Comparison of ENCODE assay signal across 12 cellular contexts in the genomic region with DNA sequence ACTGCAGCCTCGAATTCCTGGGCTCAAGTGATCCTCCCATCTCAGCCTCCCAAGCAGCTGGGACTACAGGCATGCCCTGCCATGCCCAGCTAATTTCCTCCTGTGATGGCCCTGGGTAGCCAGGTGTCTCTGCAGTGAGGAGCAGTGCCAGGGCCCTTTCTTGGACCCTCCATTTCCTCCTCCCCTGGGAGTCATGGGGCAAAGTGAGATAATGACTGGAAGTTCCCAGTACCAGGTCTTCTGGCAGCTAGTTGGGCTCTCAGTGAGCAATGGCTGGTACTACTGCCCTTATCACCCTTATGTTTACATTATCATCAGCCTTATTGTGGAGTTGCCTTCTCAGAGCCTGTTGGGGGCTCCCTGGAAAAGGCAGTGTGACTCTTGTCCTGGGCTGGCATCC. TPM values are rescaled to one million over a fixed set of nuclear protein-coding genes. Genes with fewer than 3 reads are reported as not detected.
A peak's percentile ranks its signal among the peaks of the same experiment; 100 is the strongest.
DNase-seq lines count a peak whose midpoint lies in the region; ATAC-seq, FAIRE-seq and TF ChIP-seq lines count a peak whose summit lies in the region.
"Had no signal": no experiment of that assay in that cellular context is flagged by ENCODE, and none has a peak within 500 bp of the region (broad histone marks: within the 10 kb centered on the region; RNA-seq: fewer than 3 reads in every experiment).

No MANE protein-coding gene starts in this region.

- peaks cover 45% of the 10 kb centered on the region for H3K4me1 Mint-ChIP-seq in WTC11

- H3K4me2 ChIP-seq in HepG2 (ENCODE audit: low read depth, low read length) (no peak overlapping the region), mesenchymal stem cell (ENCODE audit: low read length, poor library complexity, severe bottlenecking) (no peak overlapping the region)

- H2BK5ac ChIP-seq in mesenchymal stem cell (ENCODE audit: low read depth, low read length, poor library complexity, severe bottlenecking), result no peak overlapping the region

- H3K4ac ChIP-seq in mesenchymal stem cell (ENCODE audit: low read depth in 1 of 2, low read length in 2 of 2), result no peak overlapping the region

- ATAC-seq in HepG2 (no peak), right lobe of liver (no peak), WTC11 (no peak), left colon (no peak)

- TF ChIP-seq EP300 in HepG2 (IDR thresholded peaks at IDR 0.05; ENCODE audit: low read depth in 2 of 2, low read length in 2 of 2) (no peak), HepG2 (CRISPR knock-in tag; IDR thresholded peaks at IDR 0.05; ENCODE audit: borderline replicate concordance) (no peak)

- H3K79me1 ChIP-seq in mesenchymal stem cell (replicated peaks; ENCODE audit: low read length, poor library complexity, severe bottlenecking), result peaks cover 3% of the 10 kb centered on the region

- peaks cover 11% of the 10 kb centered on the region for H4K20me1 ChIP-seq in HepG2 (ENCODE audit: insufficient read depth, low read length)

- 84% methylated on average over 1 of the region's 1 CpG for WGBS in HepG2 (ENCODE audit: low lambda C conversion rate)
- WGBS in right lobe of liver (ENCODE audit: insufficient coverage, low coverage, low lambda C conversion rate, missing lambda C conversion rate), result 33% methylated on average over 1 of the region's 1 CpG
- WGBS in mesenchymal stem cell, result 77% methylated on average over 1 of the region's 1 CpG

- CTCF ChIA-PET in HepG2 (lab: Yijun Ruan, JAX; ENCODE audit: low intra/inter-chr PET ratio, low total read pairs), result no interaction called here
- CTCF ChIA-PET in WTC11 (lab: Charles Lee), result interaction anchor here (1.0 to 2.2 kb wide), 9 partner anchors 11 to 99 kb away, joined by 3 to 13 read pairs (median 3); no protein-coding TSS in a partner anchor

- H2AK5ac ChIP-seq in mesenchymal stem cell (ENCODE audit: low read length, severe bottlenecking), result peak overlapping the region; percentile 17

- POLR2A ChIA-PET in HepG2 (lab: Yijun Ruan, JAX), result interaction anchor here (1.1 kb wide), 1 partner anchor 17 kb away, joined by 3 read pairs; no protein-coding TSS in a partner anchor
- POLR2A ChIA-PET in WTC11 (lab: Charles Lee), result no interaction called here

- H3K27me3 ChIP-seq in HepG2 (ENCODE audit: control insufficient read depth in 1 of 2, insufficient read depth in 2 of 2, low read length in 2 of 2) (no peaks in the 10 kb centered on the region), right lobe of liver (no peaks in the 10 kb centered on the region), mesenchymal stem cell (ENCODE audit: control insufficient read depth in 1 of 2, insufficient read depth in 1 of 2, low read length in 2 of 2) (no peaks in the 10 kb centered on the region)

- in situ Hi-C loops in HepG2 (cut with HindIII; ENCODE audit: extremely low pct_ligation_motif_present, low pct_unique_long_range_greater_than_20kb), result no loop called here

- no peaks in the 10 kb centered on the region for H3K36me3 Mint-ChIP-seq in WTC11

- no peak for TF ChIP-seq RAD21 in HepG2 (CRISPR knock-in tag; IDR thresholded peaks at IDR 0.05)

- H2BK12ac ChIP-seq in mesenchymal stem cell (ENCODE audit: low read length in 2 of 2), result no peak overlapping the region

- peak overlapping the region; percentile 22 for H4K91ac ChIP-seq in mesenchymal stem cell (ENCODE audit: low read length)

- H3K14ac ChIP-seq in mesenchymal stem cell (ENCODE audit: low read length in 2 of 2), result peak overlapping the region in 1 of 2 experiments; percentile 44

- H3K9me3 ChIP-seq in HepG2 (ENCODE audit: low read length) (no peaks in the 10 kb centered on the region), right lobe of liver (no peaks in the 10 kb centered on the region), mesenchymal stem cell (ENCODE audit: control insufficient read depth, low read length) (no peaks in the 10 kb centered on the region)

- H3K79me2 ChIP-seq in HepG2 (ENCODE audit: insufficient read depth, low read length), result peaks cover 27% of the 10 kb centered on the region

- TF ChIP-seq CTCF in HepG2 (CRISPR knock-in tag; IDR thresholded peaks at IDR 0.05) (no peak), right lobe of liver (IDR thresholded peaks at IDR 0.05) (no peak), WTC11 (IDR thresholded peaks at IDR 0.05) (no peak)

- H4K8ac ChIP-seq in mesenchymal stem cell (ENCODE audit: low read length), result no peak overlapping the region

- H3K27ac ChIP-seq in HepG2 (ENCODE audit: extremely low read length, insufficient read depth, low read length) (no peak overlapping the region), right lobe of liver (peak overlapping the region in 1 of 3 donors; percentile 40), mesenchymal stem cell (ENCODE audit: low read length, poor library complexity, severe bottlenecking) (no peak overlapping the region)

- DNase-seq in HepG2 (ENCODE audit: low spot score) (no peak), right lobe of liver (no peak), WTC11 (ENCODE audit: low spot score) (no peak), mesenchymal stem cell (no peak), posterior cingulate gyrus (no peak), DMS53 (lab: John Stamatoyannopoulos, UW) (no peak), NCI-H345 (lab: John Stamatoyannopoulos, UW) (no peak), left colon (no peak)
- DNase-seq: activated naive CD4-positive, alpha-beta T cell treated with anti-CD3 and anti-CD28 coated beads, Interleukin-2, amount 50 U/mL, for 16 hours; GOT3 had no signal

- no peaks in the 10 kb centered on the region; the same call in 1 of the 2 replicates for H3K27me3 Mint-ChIP-seq in WTC11 (ENCODE audit: low read depth)

- no peak overlapping the region for H2BK120ac ChIP-seq in mesenchymal stem cell (ENCODE audit: low read depth, low read length)

- no peak overlapping the region for H3K23ac ChIP-seq in mesenchymal stem cell (ENCODE audit: low read length in 2 of 2)

- H3K4me1 ChIP-seq in HepG2 (ENCODE audit: insufficient read depth, low read length) (peaks cover 57% of the 10 kb centered on the region), right lobe of liver (no peaks in the 10 kb centered on the region), mesenchymal stem cell (ENCODE audit: control insufficient read depth, insufficient read depth, low read depth, low read length) (peaks cover 66% of the 10 kb centered on the region)

- no peaks in the 10 kb centered on the region for H3K36me3 ChIP-seq in HepG2 (replicated peaks in 1 of 2; ENCODE audit: control insufficient read depth in 1 of 2, insufficient read depth in 2 of 2, low read length in 2 of 2)
- H3K36me3 ChIP-seq in right lobe of liver, result no peaks in the 10 kb centered on the region
- H3K36me3 ChIP-seq in mesenchymal stem cell (ENCODE audit: control insufficient read depth in 1 of 2, insufficient read depth in 2 of 2, low read depth in 1 of 2, low read length in 2 of 2), result no peaks in the 10 kb centered on the region

- BruUV-seq in HepG2 (replicated peaks; lab: Mats Ljungman, UMichigan), result no TSS peak

- H2BK15ac ChIP-seq in mesenchymal stem cell (ENCODE audit: low read depth, poor library complexity, severe bottlenecking), result no peak overlapping the region

- H3K4me3 ChIP-seq in HepG2 (replicated peaks in 1 of 3; ENCODE audit: insufficient read depth in 1 of 3, low read depth in 2 of 3, low read length in 3 of 3) (no peak overlapping the region), right lobe of liver (no peak overlapping the region), mesenchymal stem cell (ENCODE audit: insufficient read depth in 1 of 2, low read depth in 1 of 2, low read length in 2 of 2) (no peak overlapping the region)

- no peak overlapping the region for H3K18ac ChIP-seq in mesenchymal stem cell (ENCODE audit: low read depth in 1 of 2, low read length in 2 of 2)

- H3K27ac Mint-ChIP-seq in WTC11, result 0 out of 2 replicates have a peak overlapping the region, but pooled peaks have one; percentile 23

- intact Hi-C loops in HepG2 (cut with micrococcal nuclease; ENCODE audit: unreplicated experiment), result no loop called here
- intact Hi-C loops in right lobe of liver (cut with DNase I), result no loop called here
- intact Hi-C loops in posterior cingulate gyrus (cut with DNase I), result no loop called here
- intact Hi-C loops in left colon (cut with DNase I, micrococcal nuclease), result no loop called here

- TF ChIP-seq POLR2A in HepG2 (IDR thresholded peaks at IDR 0.05; ENCODE audit: insufficient read depth in 1 of 2, low read depth in 2 of 2, low read length in 2 of 2), result no peak
- no peak for TF ChIP-seq POLR2A in right lobe of liver (IDR thresholded peaks at IDR 0.05)

- no peak for FAIRE-seq in HepG2 (lab: Jason Lieb, UNC)
- FAIRE-seq: colon, G401.6 had no signal

- no peak overlapping the region for H3K9ac ChIP-seq in HepG2 (ENCODE audit: insufficient read depth, low read depth, low read length)
- H3K9ac ChIP-seq in mesenchymal stem cell (ENCODE audit: low read length), result no peak overlapping the region

- H3K4me3 Mint-ChIP-seq in WTC11, result no peak overlapping the region

- H3K9me3 Mint-ChIP-seq in WTC11, result no peaks in the 10 kb centered on the region

- H2AFZ ChIP-seq in HepG2 (ENCODE audit: low read length) (no peak overlapping the region), mesenchymal stem cell (ENCODE audit: low read depth, low read length) (no peak overlapping the region)

RNA-seq across cellular contexts. Expression of a gene that starts 17.6 kb away (rescaled TPM):
- total RNA-seq in HepG2 (2016; rRNA removed; fragmentation: Illumina TruSeq; extraction: Trizol), result 2.3 and 3.9 TPM in 2 replicates
- 0.61 and 0.88 TPM in 2 replicates for total RNA-seq in HepG2 (2016; cell fraction: cytosol; rRNA removed; fragmentation: Illumina TruSeq; extraction: Trizol; ENCODE audit: low read depth)
- total RNA-seq in HepG2 (2016; cell fraction: insoluble cytoplasmic fraction; rRNA removed; fragmentation: Illumina TruSeq; extraction: Trizol), result 2.1 and 3.9 TPM in 2 replicates
- 2.2 and 2.4 TPM in 2 replicates for total RNA-seq in HepG2 (2016; cell fraction: membrane; rRNA removed; fragmentation: Illumina TruSeq; extraction: Trizol)
- 4.9 and 6.5 TPM in 2 replicates for total RNA-seq in HepG2 (2016; cell fraction: nucleus; rRNA removed; fragmentation: Illumina TruSeq; extraction: Trizol)
- polyA plus RNA-seq in HepG2 (2011; rRNA removed), result 2.6 and 3.3 TPM in 2 replicates
- polyA plus RNA-seq in HepG2 (2011; cell fraction: cytosol; rRNA removed), result 1.5 and 2.1 TPM in 2 replicates
- 12.4 and 14.2 TPM in 2 replicates for polyA plus RNA-seq in HepG2 (2011; cell fraction: nucleus; rRNA removed)
- polyA plus RNA-seq in HepG2 (2012), result 2.6 and 5.3 TPM in 2 replicates
- polyA plus RNA-seq in HepG2 (2016; cell fraction: cytosol; fragmentation: Illumina TruSeq; extraction: Trizol; ENCODE audit: low read depth), result 0.45 and 0.67 TPM in 2 replicates
- polyA plus RNA-seq in HepG2 (2016; cell fraction: insoluble cytoplasmic fraction; fragmentation: Illumina TruSeq; extraction: Trizol; ENCODE audit: low read depth), result 2.5 and 3.0 TPM in 2 replicates
- polyA plus RNA-seq in HepG2 (2016; cell fraction: membrane; fragmentation: Illumina TruSeq; extraction: Trizol; ENCODE audit: low read depth), result 1.5 and 1.9 TPM in 2 replicates
- polyA plus RNA-seq in HepG2 (2016; cell fraction: nucleus; fragmentation: Illumina TruSeq; extraction: Trizol; ENCODE audit: insufficient read depth, low read depth), result 14.4 and 14.8 TPM in 2 replicates
- polyA minus RNA-seq in HepG2 (2011; rRNA and poly(A)+ RNA removed; ENCODE audit: low replicate concordance), result 2.0 and 8.0 TPM in 2 replicates
- 2.2 and 3.0 TPM in 2 replicates for polyA minus RNA-seq in HepG2 (2011; cell fraction: cytosol; rRNA and poly(A)+ RNA removed)
- polyA minus RNA-seq in HepG2 (2011; cell fraction: nucleus; rRNA and poly(A)+ RNA removed), result 4.6 TPM in 2 replicates
- total RNA-seq in right lobe of liver, result 1 to 10 TPM in 2 of 6 experiments, under 1 TPM in 4; 0.33 to 5.5 (median 0.79) TPM
- total RNA-seq in WTC11 (2021), result 3.1 to 3.4 TPM (median 3.4 TPM) in 3 replicates
- 2.0 TPM for polyA plus RNA-seq in mesenchymal stem cell (2013, experiment 1 of 2)
- 2.1 TPM for polyA plus RNA-seq in mesenchymal stem cell (2013, experiment 2 of 2)
- total RNA-seq in left colon, result 10 to 100 TPM; 10.7 to 12.2 TPM

RNA-seq across cellular contexts. Expression of a gene that starts 54.7 kb away (rescaled TPM):
- total RNA-seq in HepG2 (2016; rRNA removed; fragmentation: Illumina TruSeq; extraction: Trizol) (7.9 and 10.2 TPM in 2 replicates), right lobe of liver (10 to 100 TPM in 5 of 6 experiments, 1 to 10 TPM in 1; 7.6 to 16.4 (median 11.6) TPM), WTC11 (2021) (4.9 to 5.9 TPM (median 5.2 TPM) in 3 replicates), left colon (10 to 100 TPM in 1 of 2 donors, 1 to 10 TPM in 1; 4.6 to 15.6 TPM)
- 6.6 and 7.4 TPM in 2 replicates for total RNA-seq in HepG2 (2016; cell fraction: cytosol; rRNA removed; fragmentation: Illumina TruSeq; extraction: Trizol; ENCODE audit: low read depth)
- total RNA-seq in HepG2 (2016; cell fraction: insoluble cytoplasmic fraction; rRNA removed; fragmentation: Illumina TruSeq; extraction: Trizol), result 6.8 and 10.3 TPM in 2 replicates
- total RNA-seq in HepG2 (2016; cell fraction: membrane; rRNA removed; fragmentation: Illumina TruSeq; extraction: Trizol), result 8.2 and 8.5 TPM in 2 replicates
- 16.7 and 20.6 TPM in 2 replicates for total RNA-seq in HepG2 (2016; cell fraction: nucleus; rRNA removed; fragmentation: Illumina TruSeq; extraction: Trizol)
- 25.9 and 33.2 TPM in 2 replicates for polyA plus RNA-seq in HepG2 (2011; rRNA removed)
- 17.4 and 19.1 TPM in 2 replicates for polyA plus RNA-seq in HepG2 (2011; cell fraction: cytosol; rRNA removed)
- polyA plus RNA-seq in HepG2 (2011; cell fraction: nucleus; rRNA removed), result 140 and 154 TPM in 2 replicates
- 27.5 and 41.4 TPM in 2 replicates for polyA plus RNA-seq in HepG2 (2012)
- polyA plus RNA-seq in HepG2 (2016; cell fraction: cytosol; fragmentation: Illumina TruSeq; extraction: Trizol; ENCODE audit: low read depth), result 1.8 and 2.1 TPM in 2 replicates
- polyA plus RNA-seq in HepG2 (2016; cell fraction: insoluble cytoplasmic fraction; fragmentation: Illumina TruSeq; extraction: Trizol; ENCODE audit: low read depth), result 12.8 and 17.2 TPM in 2 replicates
- polyA plus RNA-seq in HepG2 (2016; cell fraction: membrane; fragmentation: Illumina TruSeq; extraction: Trizol; ENCODE audit: low read depth), result 5.7 and 6.2 TPM in 2 replicates
- 69.8 and 76.1 TPM in 2 replicates for polyA plus RNA-seq in HepG2 (2016; cell fraction: nucleus; fragmentation: Illumina TruSeq; extraction: Trizol; ENCODE audit: insufficient read depth, low read depth)
- 2.9 and 52.2 TPM in 2 replicates for polyA minus RNA-seq in HepG2 (2011; rRNA and poly(A)+ RNA removed; ENCODE audit: low replicate concordance)
- polyA minus RNA-seq in HepG2 (2011; cell fraction: cytosol; rRNA and poly(A)+ RNA removed), result 27.3 and 36.7 TPM in 2 replicates
- polyA minus RNA-seq in HepG2 (2011; cell fraction: nucleus; rRNA and poly(A)+ RNA removed), result 39.0 and 39.4 TPM in 2 replicates
- polyA plus RNA-seq in mesenchymal stem cell (2013, experiment 1 of 2), result 21.9 TPM
- 19.4 TPM for polyA plus RNA-seq in mesenchymal stem cell (2013, experiment 2 of 2)
